In genomic region chr2:101041413-101041812, GRCh38 we compare ENCODE assay signal across 3 cellular contexts.
TF ChIP-seq lines count a peak whose summit lies in the region.

No MANE protein-coding gene starts in this region.

TF ChIP-seq in SK-N-SH treated with all-trans-retinoic acid at 6 μM for 48 hours, 23 proteins besides CTCF, POLR2A, EP300 and RAD21 (continues in another document):
- TF ChIP-seq ZFP3 (CRISPR knock-in tag; IDR thresholded peaks at IDR 0.05) = no peak
- no peak for TF ChIP-seq ZNF565 (CRISPR knock-in tag; conservative IDR thresholded peaks at IDR 0.05; ENCODE audit: low read depth)
- no peak for TF ChIP-seq POU6F1 (CRISPR knock-in tag; IDR thresholded peaks at IDR 0.05; ENCODE audit: borderline replicate concordance, low read depth)
- TF ChIP-seq PPARA (CRISPR knock-in tag; IDR thresholded peaks at IDR 0.05; ENCODE audit: borderline replicate concordance) = no peak
- TF ChIP-seq TCF4 (CRISPR knock-in tag; IDR thresholded peaks at IDR 0.05; ENCODE audit: borderline replicate concordance) = no peak
- TF ChIP-seq ISL1 (CRISPR knock-in tag; IDR thresholded peaks at IDR 0.05) = no peak
- no peak for TF ChIP-seq CSDC2 (CRISPR knock-in tag; IDR thresholded peaks at IDR 0.05)
- TF ChIP-seq TOX (CRISPR knock-in tag; IDR thresholded peaks at IDR 0.05; ENCODE audit: borderline replicate concordance) = no peak
- TF ChIP-seq CSRNP3 (CRISPR knock-in tag; IDR thresholded peaks at IDR 0.05) = no peak
- no peak for TF ChIP-seq PATZ1 (CRISPR knock-in tag; IDR thresholded peaks at IDR 0.05; ENCODE audit: borderline replicate concordance)
- no peak for TF ChIP-seq BACH2 (CRISPR knock-in tag; IDR thresholded peaks at IDR 0.05; ENCODE audit: borderline replicate concordance)
- no peak for TF ChIP-seq ZNF70 (CRISPR knock-in tag; IDR thresholded peaks at IDR 0.05)
- TF ChIP-seq ARNTL (CRISPR knock-in tag; IDR thresholded peaks at IDR 0.05; ENCODE audit: borderline replicate concordance, low read depth) = no peak

TF ChIP-seq in SK-N-SH, 30 proteins besides CTCF, POLR2A, EP300 and RAD21:
- no peak for TF ChIP-seq POLR2AphosphoS5 (IDR thresholded peaks at IDR 0.05; ENCODE audit: low read depth, low read length)
- no peak for TF ChIP-seq FOSL2 (IDR thresholded peaks at IDR 0.05; ENCODE audit: borderline replicate concordance, low read depth)
- TF ChIP-seq JUND (IDR thresholded peaks at IDR 0.05) = no peak
- no peak for TF ChIP-seq REST (IDR thresholded peaks at IDR 0.05; ENCODE audit: low read depth, low read length)
- no peak for TF ChIP-seq RXRA (IDR thresholded peaks at IDR 0.05; ENCODE audit: borderline replicate concordance, low read depth)
- no peak for TF ChIP-seq RCOR1 (IDR thresholded peaks at IDR 0.05; ENCODE audit: low read length)
- TF ChIP-seq GATA2 (CRISPR knock-in tag; IDR thresholded peaks at IDR 0.05) = no peak
- no peak for TF ChIP-seq FOXM1 (IDR thresholded peaks at IDR 0.05; ENCODE audit: low read depth)
- no peak for TF ChIP-seq SIN3A (IDR thresholded peaks at IDR 0.05; ENCODE audit: borderline replicate concordance, low read depth, low read length)

TF ChIP-seq in GM12878, 131 proteins besides CTCF, POLR2A, EP300 and RAD21:
- TF ChIP-seq RB1 (IDR thresholded peaks at IDR 0.05; ENCODE audit: borderline replicate concordance) (no peak), SPI1 (IDR thresholded peaks at IDR 0.05; ENCODE audit: borderline replicate concordance, insufficient read depth, low read depth, low read length) (peak; percentile 30; the same call in 1 of the 2 replicates)
